Comparison of ENCODE assay signal across 22 cellular contexts in the genomic region with DNA sequence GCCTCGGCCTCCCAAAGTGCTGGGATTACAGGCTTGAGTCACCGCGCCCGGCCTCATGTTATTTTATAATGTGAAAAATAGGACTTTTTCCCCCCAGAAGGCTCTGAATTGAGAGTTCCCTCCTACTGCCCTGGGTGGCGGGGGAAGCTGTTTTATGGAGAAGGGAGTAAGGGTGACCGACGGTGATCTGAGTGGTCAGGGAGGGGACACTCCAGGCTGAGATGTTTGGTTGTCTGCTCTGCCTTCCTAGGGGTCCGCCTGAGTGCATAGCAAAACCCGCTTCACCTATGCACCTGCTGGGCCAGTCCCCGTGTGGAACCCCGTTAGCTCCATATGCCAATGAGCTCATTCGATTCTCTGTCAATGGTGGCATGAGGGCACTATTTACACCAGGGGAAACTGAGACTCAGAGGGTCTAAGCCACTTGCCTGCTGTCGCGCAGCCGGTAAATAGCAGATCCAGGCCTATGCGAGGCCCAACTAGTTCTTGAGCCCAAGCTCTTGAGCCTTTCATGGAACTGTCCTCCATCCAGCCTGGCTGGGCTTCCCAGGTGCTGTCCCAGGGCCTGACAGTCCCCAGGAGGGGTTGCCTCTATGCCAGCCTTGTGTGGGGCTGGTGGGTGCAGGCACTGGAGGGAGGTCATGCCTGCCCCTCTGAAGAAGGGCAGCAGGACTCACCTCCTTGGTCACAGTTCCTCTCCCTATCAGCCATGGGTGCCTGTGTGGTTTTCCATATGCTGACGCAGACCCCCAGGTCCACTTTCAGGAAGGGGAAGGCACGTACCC. TPM values are rescaled to one million over a fixed set of nuclear protein-coding genes. Genes with fewer than 3 reads are reported as not detected.
"Had no signal": no experiment of that assay in that cellular context is flagged by ENCODE, and none has a peak within 500 bp of the region (broad histone marks: within the 10 kb centered on the region; RNA-seq: fewer than 3 reads in every experiment).

No MANE protein-coding gene starts in this region.

- H3K36me3 Mint-ChIP-seq: brain, immature natural killer cell had no signal

- H3K27ac Mint-ChIP-seq: activated naive CD4-positive, alpha-beta T cell treated with anti-CD3 and anti-CD28 coated beads, Interleukin-2, amount 50 U/mL, for 72 hours; activated T-helper 17 cell treated with anti-CD3 and anti-CD28 coated beads, Interleukin-2, amount 50 U/mL, for 72 hours; brain; immature natural killer cell; naive thymus-derived CD4-positive, alpha-beta T cell; stimulated activated naive CD8-positive, alpha-beta T cell treated with anti-CD3 and anti-CD28 coated beads, Interleukin-15, amount 100 ng/mL, for 72 hours; T-helper 2 cell treated with Interferon-gamma antibody and Interleukin-4, amounts not matched to agents 5 μg/mL and 100 μg/mL, for 36 hours had no signal

- ATAC-seq: activated naive CD4-positive, alpha-beta T cell treated with anti-CD3 and anti-CD28 coated beads, Interleukin-2, amount 50 U/mL, for 72 hours; activated T-helper 17 cell treated with anti-CD3 and anti-CD28 coated beads, Interleukin-2, amount 50 U/mL, for 72 hours; esophagus mucosa; naive thymus-derived CD4-positive, alpha-beta T cell; pancreas; right cardiac atrium; stimulated activated naive CD8-positive, alpha-beta T cell treated with anti-CD3 and anti-CD28 coated beads, Interleukin-15, amount 100 ng/mL, for 72 hours had no signal

- FAIRE-seq: frontal cortex, pancreas, TTC549 had no signal

- DNase-seq: activated T-cell treated with anti-CD3 and anti-CD28 coated beads, Interleukin-2, amount 50 U/mL, for 1 hour; caudate nucleus; dermis blood vessel endothelial cell; effector CD8-positive, alpha-beta T cell; glutamatergic neuron; immature natural killer cell; kidney glomerular epithelial cell; left ventricle myocardium inferior; naive thymus-derived CD4-positive, alpha-beta T cell; pancreas; stimulated activated CD4-positive, alpha-beta T cell treated with anti-CD3 and anti-CD28 coated beads, Interleukin-1b, Interleukin-23, amount 100 ng/mL, for 48 hours; stimulated activated naive CD8-positive, alpha-beta T cell treated with anti-CD3 and anti-CD28 coated beads, Interleukin-15, amount 100 ng/mL, for 72 hours; WERI-Rb-1 had no signal

- H3K4me3 Mint-ChIP-seq: activated T-helper 17 cell treated with anti-CD3 and anti-CD28 coated beads, Interleukin-2, amount 50 U/mL, for 72 hours; immature natural killer cell; naive thymus-derived CD4-positive, alpha-beta T cell; stimulated activated naive CD8-positive, alpha-beta T cell treated with anti-CD3 and anti-CD28 coated beads, Interleukin-15, amount 100 ng/mL, for 72 hours; T-helper 2 cell treated with Interferon-gamma antibody and Interleukin-4, amounts not matched to agents 5 μg/mL and 100 μg/mL, for 36 hours had no signal

- H3K9me3 Mint-ChIP-seq: activated T-helper 17 cell treated with anti-CD3 and anti-CD28 coated beads, Interleukin-2, amount 50 U/mL, for 72 hours; immature natural killer cell; stimulated activated naive CD8-positive, alpha-beta T cell treated with anti-CD3 and anti-CD28 coated beads, Interleukin-15, amount 100 ng/mL, for 72 hours had no signal

RNA-seq across cellular contexts. Expression of a gene that starts 1.7 kb away (rescaled TPM):
- total RNA-seq: activated naive CD4-positive, alpha-beta T cell treated with anti-CD3 and anti-CD28 coated beads, Interleukin-2, amount 50 U/mL, for 72 hours; activated T-helper 17 cell treated with anti-CD3 and anti-CD28 coated beads, Interleukin-2, amount 50 U/mL, for 72 hours; frontal cortex; tibial nerve had no signal
